Comparison of ENCODE assay signal across 9 cellular contexts in the genomic region with DNA sequence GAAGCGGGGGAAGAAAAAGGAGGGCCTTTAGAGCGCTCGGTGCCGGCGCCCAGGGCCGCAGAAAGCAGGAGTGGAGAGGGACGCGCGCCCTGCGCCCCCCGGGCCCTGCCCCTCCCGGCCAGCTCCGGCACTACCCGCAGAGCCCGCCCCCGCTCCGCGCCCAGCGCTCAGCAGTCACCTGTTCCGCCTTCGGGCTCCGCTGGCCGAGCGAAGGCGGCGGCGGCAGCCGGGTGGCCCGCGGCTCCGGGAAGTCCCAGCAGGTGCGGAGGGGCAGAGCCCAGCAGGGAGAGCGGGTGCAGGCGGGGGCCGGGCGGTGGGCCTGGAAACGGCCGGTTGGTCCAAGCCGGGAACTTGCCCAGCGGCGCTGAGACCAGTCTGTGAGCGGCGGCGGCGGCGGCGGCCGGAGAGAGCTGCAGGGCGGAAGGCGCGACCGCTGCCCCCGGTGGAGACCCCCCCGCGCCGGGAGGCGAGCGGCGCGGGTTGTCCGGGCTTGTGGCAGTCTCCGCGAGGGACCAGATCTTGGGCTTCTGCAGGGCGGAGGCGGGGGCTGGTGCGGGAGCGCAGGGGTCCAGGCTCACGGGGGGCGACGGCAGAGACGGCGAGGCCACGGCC. TPM values are rescaled to one million over a fixed set of nuclear protein-coding genes. Genes with fewer than 3 reads are reported as not detected.
DNase-seq lines count a peak whose midpoint lies in the region; ATAC-seq and TF ChIP-seq lines count a peak whose summit lies in the region.
"Had no signal": no experiment of that assay in that cellular context is flagged by ENCODE, and none has a peak within 500 bp of the region (broad histone marks: within the 10 kb centered on the region; RNA-seq: fewer than 3 reads in every experiment).

No MANE protein-coding gene starts in this region.

- POLR2A ChIA-PET in activated CD4-positive, alpha-beta memory T cell treated with anti-CD3 and anti-CD28 coated beads, Interleukin-2, amount 10 ng/mL, durations not matched to agents 7 days and 5 days (lab: Charles Lee) = no interaction called here
- POLR2A ChIA-PET in activated CD4-positive, alpha-beta memory T cell treated with anti-CD3 and anti-CD28 coated beads for 36 hours (lab: Charles Lee) = no interaction called here

- H3K4me3 Mint-ChIP-seq in activated CD4-positive, alpha-beta memory T cell treated with anti-CD3 and anti-CD28 coated beads, Interleukin-2, amount 10 ng/mL, durations not matched to agents 7 days and 5 days = peak overlapping the region; percentile 7
- H3K4me3 Mint-ChIP-seq in activated CD4-positive, alpha-beta memory T cell treated with anti-CD3 and anti-CD28 coated beads for 36 hours = no peak overlapping the region

- H3K27me3 Mint-ChIP-seq in activated CD4-positive, alpha-beta memory T cell treated with anti-CD3 and anti-CD28 coated beads, Interleukin-2, amount 10 ng/mL, durations not matched to agents 7 days and 5 days = peaks cover 78% of the 10 kb centered on the region
- peaks cover 69% of the 10 kb centered on the region for H3K27me3 Mint-ChIP-seq in activated CD4-positive, alpha-beta memory T cell treated with anti-CD3 and anti-CD28 coated beads for 36 hours

- no peak for DNase-seq in activated CD4-positive, alpha-beta memory T cell treated with anti-CD3 and anti-CD28 coated beads, Interleukin-2, amount 10 ng/mL, durations not matched to agents 7 days and 5 days
- DNase-seq in activated CD4-positive, alpha-beta memory T cell treated with anti-CD3 and anti-CD28 coated beads for 36 hours = no peak
- DNase-seq in ascending aorta (ENCODE audit: low spot score in 2 of 2) (peak in 1 of 2 donors; percentile 60), kidney tubule cell (ENCODE audit: low spot score) (peak; percentile 38), transverse colon (peak; percentile 15), globus pallidus (ENCODE audit: low spot score) (no peak)
- DNase-seq in stimulated activated CD4-positive, alpha-beta T cell treated with anti-CD3 and anti-CD28 coated beads, Interleukin-2, amount 100 ng/mL, for 24 hours = no peak

- no peak for TF ChIP-seq POLR2A in transverse colon (IDR thresholded peaks at IDR 0.05)

- CTCF ChIA-PET in activated CD4-positive, alpha-beta memory T cell treated with anti-CD3 and anti-CD28 coated beads, Interleukin-2, amount 10 ng/mL, durations not matched to agents 7 days and 5 days (lab: Charles Lee) = no interaction called here
- CTCF ChIA-PET in activated CD4-positive, alpha-beta memory T cell treated with anti-CD3 and anti-CD28 coated beads for 36 hours (lab: Charles Lee) = no interaction called here

- H3K27me3 ChIP-seq in ascending aorta = peaks cover 27% of the 10 kb centered on the region
- H3K27me3 ChIP-seq in transverse colon = peaks cover 96% of the 10 kb centered on the region

- TF ChIP-seq EP300 in transverse colon (IDR thresholded peaks at IDR 0.05; ENCODE audit: low read depth) = no peak

- peaks cover 16 to 30% of the 10 kb centered on the region in 2 donors for H3K4me1 ChIP-seq in ascending aorta
- peaks cover 12 to 63% (median 49%) of the 10 kb centered on the region in 4 donors for H3K4me1 ChIP-seq in transverse colon

- H3K9me3 ChIP-seq in ascending aorta (no peaks in the 10 kb centered on the region), transverse colon (no peaks in the 10 kb centered on the region)

- H3K27ac ChIP-seq in ascending aorta (no peak overlapping the region), transverse colon (no peak overlapping the region)

- 2% methylated on average over 25 of the region's 73 CpGs; no CpG with 5 or more reads in 1 of the 2 donors for WGBS in transverse colon (ENCODE audit: low coverage in 1 of 2), 2 donors

- peaks cover 24% of the 10 kb centered on the region for H3K4me1 Mint-ChIP-seq in activated CD4-positive, alpha-beta memory T cell treated with anti-CD3 and anti-CD28 coated beads, Interleukin-2, amount 10 ng/mL, durations not matched to agents 7 days and 5 days
- H3K4me1 Mint-ChIP-seq in activated CD4-positive, alpha-beta memory T cell treated with anti-CD3 and anti-CD28 coated beads for 36 hours (ENCODE audit: low read depth) = peaks cover 28% of the 10 kb centered on the region

- no peak for TF ChIP-seq CTCF in ascending aorta (IDR thresholded peaks at IDR 0.05)
- no peak for TF ChIP-seq CTCF in transverse colon (IDR thresholded peaks at IDR 0.05)

- H3K9me3 Mint-ChIP-seq in activated CD4-positive, alpha-beta memory T cell treated with anti-CD3 and anti-CD28 coated beads, Interleukin-2, amount 10 ng/mL, durations not matched to agents 7 days and 5 days = no peaks in the 10 kb centered on the region
- H3K9me3 Mint-ChIP-seq in activated CD4-positive, alpha-beta memory T cell treated with anti-CD3 and anti-CD28 coated beads for 36 hours = no peaks in the 10 kb centered on the region
- H3K9me3 Mint-ChIP-seq: T-helper 1 cell treated with Interleukin-12 subunit alpha and Interleukin-12 subunit beta and Interleukin-4 antibody, amounts not matched to agents 30 μg/mL and 1 μg/mL, for 36 hours had no signal

- H3K36me3 Mint-ChIP-seq in activated CD4-positive, alpha-beta memory T cell treated with anti-CD3 and anti-CD28 coated beads, Interleukin-2, amount 10 ng/mL, durations not matched to agents 7 days and 5 days (ENCODE audit: low read depth) = peaks cover 10% of the 10 kb centered on the region
- H3K36me3 Mint-ChIP-seq in activated CD4-positive, alpha-beta memory T cell treated with anti-CD3 and anti-CD28 coated beads for 36 hours = no peaks in the 10 kb centered on the region

- no peak overlapping the region for H3K27ac Mint-ChIP-seq in activated CD4-positive, alpha-beta memory T cell treated with anti-CD3 and anti-CD28 coated beads, Interleukin-2, amount 10 ng/mL, durations not matched to agents 7 days and 5 days
- no peak overlapping the region for H3K27ac Mint-ChIP-seq in activated CD4-positive, alpha-beta memory T cell treated with anti-CD3 and anti-CD28 coated beads for 36 hours

- H3K4me3 ChIP-seq in ascending aorta = peak overlapping the region; percentile 64 to 73
- peak overlapping the region in 3 of 4 donors; percentile 11 to 58 (median 18) for H3K4me3 ChIP-seq in transverse colon

- intact Hi-C loops in activated CD4-positive, alpha-beta memory T cell treated with anti-CD3 and anti-CD28 coated beads for 36 hours (cut with micrococcal nuclease) = loop anchor here (2.0 to 10.0 kb wide), 3 partner anchors 340 to 730 kb away; no protein-coding TSS in a partner anchor
- intact Hi-C loops in ascending aorta (cut with DNase I) = loop anchor here (10.0 kb wide), 2 partner anchors 510 to 580 kb away; a partner anchor contains a TSS
- intact Hi-C loops in transverse colon (cut with DNase I; ENCODE audit: low total_unique reads) = no loop called here

- H3K36me3 ChIP-seq in ascending aorta = no peaks in the 10 kb centered on the region
- H3K36me3 ChIP-seq in transverse colon = no peaks in the 10 kb centered on the region

- ATAC-seq in activated CD4-positive, CD25-positive, alpha-beta regulatory T cell treated with anti-CD3 and anti-CD28 coated beads, Interleukin-2, amount 50 U/mL, for 24 hours = no peak

- in situ Hi-C loops in transverse colon (cut with MboI; ENCODE audit: low pct_ligation_motif_present in 1 of 4, low pct_unique_long_range_greater_than_20kb in 1 of 4, low sequenced_read_pairs in 3 of 4) = loop anchor here in 1 of 4 donors (25.0 kb wide), 1 partner anchor 653 kb away; a partner anchor contains a TSS

RNA-seq across cellular contexts. Expression of a gene that starts 2.2 kb away (rescaled TPM):
- total RNA-seq in activated CD4-positive, alpha-beta memory T cell treated with anti-CD3 and anti-CD28 coated beads, Interleukin-2, amount 10 ng/mL, durations not matched to agents 7 days and 5 days = 1 to 10 TPM; 1.2 to 1.6 TPM
- total RNA-seq in activated CD4-positive, alpha-beta memory T cell treated with anti-CD3 and anti-CD28 coated beads for 36 hours = under 1 TPM in 1 of 2 experiments, not detected in 1; 0.27 TPM
- 0.11 TPM for total RNA-seq in ascending aorta
- total RNA-seq in transverse colon = under 1 TPM in 1 of 4 donors, not detected in 3; 0.16 TPM

Comparison
In these comparisons a context has a peak if more than half of its experiments do, and no peak if none do; other contexts are left out.
1. DNase-seq: peak in kidney tubule cell (single experiment) and transverse colon (single experiment); none in activated CD4-positive, alpha-beta memory T cell treated with anti-CD3 and anti-CD28 coated beads, Interleukin-2, amount 10 ng/mL, durations not matched to agents 7 days and 5 days (single experiment), activated CD4-positive, alpha-beta memory T cell treated with anti-CD3 and anti-CD28 coated beads for 36 hours (single experiment), globus pallidus (single experiment) and stimulated activated CD4-positive, alpha-beta T cell treated with anti-CD3 and anti-CD28 coated beads, Interleukin-2, amount 100 ng/mL, for 24 hours (0 of 2).